In the genomic region with DNA sequence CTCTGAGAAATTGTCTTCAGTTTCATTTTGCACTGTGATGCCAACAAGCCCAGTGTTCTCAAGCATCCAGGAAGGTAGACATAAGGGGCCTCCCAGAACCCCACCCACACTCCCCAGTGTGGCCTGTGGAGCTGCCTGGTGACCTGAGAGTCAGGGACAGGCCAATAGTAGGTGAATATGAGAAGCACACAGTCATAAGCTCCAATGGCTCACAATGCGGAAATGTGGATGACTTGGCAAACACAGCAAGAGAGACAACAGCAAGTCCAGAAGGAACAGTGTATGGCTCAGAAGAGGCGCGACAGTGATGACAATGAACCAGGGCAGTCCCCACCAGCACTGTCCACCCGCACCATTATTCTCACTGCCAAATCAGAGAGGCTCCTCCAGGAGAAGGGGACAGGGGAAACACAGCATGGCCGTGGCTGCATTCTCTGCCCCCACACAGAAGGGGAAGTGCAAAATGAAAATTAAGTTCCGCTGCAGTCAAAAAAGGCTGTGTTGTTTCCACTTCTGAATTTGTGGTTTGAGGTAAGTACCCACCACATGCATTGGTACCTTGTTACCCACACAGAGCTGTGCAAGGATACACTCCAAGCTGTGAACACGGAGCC, we compare ENCODE assay signal across 10 cellular contexts.
DNase-seq lines count a peak whose midpoint lies in the region; ATAC-seq and TF ChIP-seq lines count a peak whose summit lies in the region.
"Had no signal": no experiment of that assay in that cellular context is flagged by ENCODE, and none has a peak within 500 bp of the region (broad histone marks: within the 10 kb centered on the region; RNA-seq: fewer than 3 reads in every experiment).

No MANE protein-coding gene starts in this region.

- DNase-seq in germinal center (ENCODE audit: low spot score) (peak; percentile 45), substantia nigra (lab: John Stamatoyannopoulos, UW) (no peak), NCI-H1092 (lab: John Stamatoyannopoulos, UW) (no peak), sciatic nerve (ENCODE audit: low spot score) (no peak), Calu3 (no peak)
- DNase-seq: activated CD4-positive, CD25-positive, alpha-beta regulatory T cell treated with anti-CD3 and anti-CD28 coated beads, Interleukin-2, amount 50 U/mL, for 72 hours; mesendoderm had no signal

- no peak overlapping the region for H3K27ac Mint-ChIP-seq in Calu3 (ENCODE audit: unreplicated experiment)

- BruUV-seq in Calu3 (replicated peaks; lab: Mats Ljungman, UMichigan) = no TSS peak

- H3K4me1 Mint-ChIP-seq in Calu3 (ENCODE audit: low read depth, unreplicated experiment) = no peaks in the 10 kb centered on the region

- CTCF ChIA-PET in Calu3 (lab: Charles Lee) = no interaction called here

- no peak overlapping the region for H3K4me3 Mint-ChIP-seq in Calu3 (ENCODE audit: low read depth, unreplicated experiment)

- TF ChIP-seq CTCF in Calu3 (IDR thresholded peaks at IDR 0.05; ENCODE audit: unreplicated experiment) = no peak

- H3K36me3 Mint-ChIP-seq in Calu3 (ENCODE audit: insufficient read depth, unreplicated experiment) = no peaks in the 10 kb centered on the region

- intact Hi-C loops in sciatic nerve (cut with DNase I) (no loop called here), Calu3 (cut with micrococcal nuclease; ENCODE audit: unreplicated experiment) (no loop called here)

- peaks cover 11% of the 10 kb centered on the region for H3K27me3 Mint-ChIP-seq in Calu3 (ENCODE audit: unreplicated experiment)

- ATAC-seq in GM18861 (IDR thresholded peaks at IDR 0.05; ENCODE audit: unreplicated experiment) (peak; percentile 87), GM21529 (IDR thresholded peaks at IDR 0.05; ENCODE audit: unreplicated experiment) (peak; percentile 86), HG03378 (IDR thresholded peaks at IDR 0.05; ENCODE audit: unreplicated experiment) (peak; percentile 88), sciatic nerve (no peak)

- H3K9me3 Mint-ChIP-seq in Calu3 (ENCODE audit: low read depth, unreplicated experiment) = no peaks in the 10 kb centered on the region

- no peak overlapping the region for H3K27ac ChIP-seq in substantia nigra (ENCODE audit: low read depth, low read length, poor library complexity, severe bottlenecking)
